Comparison of ENCODE assay signal across 15 cellular contexts in the genomic region with DNA sequence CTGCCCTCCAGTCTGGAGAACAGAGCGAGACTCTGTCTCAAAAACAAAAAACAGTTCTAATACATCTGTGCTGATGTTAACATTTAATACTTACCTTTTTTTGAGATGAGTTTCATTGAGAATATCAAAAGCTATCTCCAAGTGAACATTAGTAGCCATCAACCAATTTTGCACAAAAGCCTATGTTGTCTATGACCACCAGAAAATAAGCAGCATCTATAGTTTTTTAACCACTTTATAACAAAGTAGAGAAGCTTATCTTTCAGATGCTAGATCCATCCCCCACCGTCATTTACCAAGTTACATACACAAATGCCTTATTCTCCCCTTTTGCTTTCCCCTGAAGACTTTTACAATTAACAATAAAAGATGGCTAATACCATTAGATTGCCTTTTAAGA. TPM values are rescaled to one million over a fixed set of nuclear protein-coding genes. Genes with fewer than 3 reads are reported as not detected.
DNase-seq lines count a peak whose midpoint lies in the region; ATAC-seq and TF ChIP-seq lines count a peak whose summit lies in the region.
"Had no signal": no experiment of that assay in that cellular context is flagged by ENCODE, and none has a peak within 500 bp of the region (broad histone marks: within the 10 kb centered on the region; RNA-seq: fewer than 3 reads in every experiment).

No MANE protein-coding gene starts in this region.

- H3K27me3 Mint-ChIP-seq in Calu3 (ENCODE audit: unreplicated experiment) (no peaks in the 10 kb centered on the region), IgD-negative memory B cell (no peaks in the 10 kb centered on the region), nephron progenitor cell (ENCODE audit: low read depth, poor library complexity) (peaks cover 3% of the 10 kb centered on the region)
- no peaks in the 10 kb centered on the region for H3K27me3 Mint-ChIP-seq in activated naive CD8-positive, alpha-beta T cell

- H3K9me3 Mint-ChIP-seq in Calu3 (ENCODE audit: low read depth, unreplicated experiment) = no peaks in the 10 kb centered on the region
- H3K9me3 Mint-ChIP-seq in IgD-negative memory B cell = no peaks in the 10 kb centered on the region
- no peaks in the 10 kb centered on the region for H3K9me3 Mint-ChIP-seq in activated naive CD8-positive, alpha-beta T cell (ENCODE audit: low read depth)
- H3K9me3 Mint-ChIP-seq in nephron progenitor cell = peaks cover 7% of the 10 kb centered on the region

- H3K36me3 Mint-ChIP-seq in Calu3 (ENCODE audit: insufficient read depth, unreplicated experiment) (peaks cover 64% of the 10 kb centered on the region), IgD-negative memory B cell (peaks cover 5% of the 10 kb centered on the region), nephron progenitor cell (ENCODE audit: low read depth) (peaks cover 59% of the 10 kb centered on the region)
- peaks cover 26% of the 10 kb centered on the region for H3K36me3 Mint-ChIP-seq in activated naive CD8-positive, alpha-beta T cell

- H3K27ac Mint-ChIP-seq in Calu3 (ENCODE audit: unreplicated experiment) = no peak overlapping the region
- H3K27ac Mint-ChIP-seq in IgD-negative memory B cell = peak overlapping the region; percentile 37 to 59 (median 53)
- H3K27ac Mint-ChIP-seq in activated naive CD8-positive, alpha-beta T cell = peak overlapping the region; percentile 79
- no peak overlapping the region for H3K27ac Mint-ChIP-seq in nephron progenitor cell

- no peak for DNase-seq in Calu3
- DNase-seq in nephron progenitor cell = no peak
- no peak for DNase-seq in NCI-H2196 treated with DMSO at 0.1 percent for 48 hours (lab: John Stamatoyannopoulos, UW; ENCODE audit: unreplicated experiment)
- DNase-seq: activated CD4-positive, alpha-beta T cell treated with anti-CD3 and anti-CD28 coated beads for 48 hours; anterior cingulate cortex; DMS 273 treated with DMSO at 0.1 percent for 48 hours; dorsolateral prefrontal cortex; foreskin melanocyte; GOT3; NCI-H1417; right cardiac atrium had no signal

- H3K4me1 Mint-ChIP-seq in Calu3 (ENCODE audit: low read depth, unreplicated experiment) (peaks cover 31% of the 10 kb centered on the region), IgD-negative memory B cell (peaks cover 36 to 49% (median 41%) of the 10 kb centered on the region in 3 donors), nephron progenitor cell (peaks cover 55% of the 10 kb centered on the region)
- peaks cover 65% of the 10 kb centered on the region for H3K4me1 Mint-ChIP-seq in activated naive CD8-positive, alpha-beta T cell (ENCODE audit: low read depth)

- intact Hi-C loops in Calu3 (cut with micrococcal nuclease; ENCODE audit: unreplicated experiment) = loop anchor here (2.0 kb wide), 1 partner anchor 110 kb away; no protein-coding TSS in a partner anchor

- H3K4me3 Mint-ChIP-seq in Calu3 (ENCODE audit: low read depth, unreplicated experiment) (peak overlapping the region; percentile 52), IgD-negative memory B cell (peak overlapping the region in 3 of 4 donors; percentile 13 to 72 (median 16)), nephron progenitor cell (peak overlapping the region; percentile 63)
- H3K4me3 Mint-ChIP-seq in activated naive CD8-positive, alpha-beta T cell = peak overlapping the region; percentile 99

- ATAC-seq in HG03342 (IDR thresholded peaks at IDR 0.05; ENCODE audit: unreplicated experiment) (no peak), HG03439 (IDR thresholded peaks at IDR 0.05; ENCODE audit: unreplicated experiment) (no peak)
- ATAC-seq: right cardiac atrium had no signal

- no TSS peak for BruUV-seq in Calu3 (replicated peaks; lab: Mats Ljungman, UMichigan)

- TF ChIP-seq CTCF in Calu3 (IDR thresholded peaks at IDR 0.05; ENCODE audit: unreplicated experiment) (no peak), nephron progenitor cell (IDR thresholded peaks at IDR 0.05) (no peak)

- CTCF ChIA-PET in Calu3 (lab: Charles Lee) = no interaction called here

RNA-seq across cellular contexts. Expression of a gene that starts 4.1 kb away (rescaled TPM):
- 232 and 239 TPM in 2 replicates for total RNA-seq in Calu3 (2022)
- polyA plus RNA-seq in IgD-negative memory B cell = 57.3 TPM

RNA-seq across cellular contexts. Expression of a gene that starts 14.9 kb away (rescaled TPM):
- total RNA-seq in Calu3 (2022) = 33.4 and 40.4 TPM in 2 replicates
- polyA plus RNA-seq in IgD-negative memory B cell = 38.3 TPM

RNA-seq across cellular contexts. Expression of a gene that starts 47.8 kb away (rescaled TPM):
- total RNA-seq in Calu3 (2022) = 30.9 and 34.7 TPM in 2 replicates
- not detected for polyA plus RNA-seq in IgD-negative memory B cell

Comparison
In these comparisons a context has a peak if more than half of its experiments do, and no peak if none do; other contexts are left out.
1. H3K27ac Mint-ChIP-seq: peak in IgD-negative memory B cell (3 of 3) and activated naive CD8-positive, alpha-beta T cell (single experiment); none in Calu3 (single experiment) and nephron progenitor cell (single experiment).
2. H3K4me3 Mint-ChIP-seq: peak in every context shown above with its lines; median percentile 99 in activated naive CD8-positive, alpha-beta T cell; 63 in nephron progenitor cell; 52 in Calu3; 16 in IgD-negative memory B cell.